31 cellular contexts compared by ENCODE assay signal in genomic region chrX:142204522-142205433, GRCh38. TPM values are rescaled to one million over a fixed set of nuclear protein-coding genes. Genes with fewer than 3 reads are reported as not detected.
"Had no signal": no experiment of that assay in that cellular context is flagged by ENCODE, and none has a peak within 500 bp of the region (broad histone marks: within the 10 kb centered on the region; RNA-seq: fewer than 3 reads in every experiment).

Gene MAGEC2, minus strand, starts transcription at chrX:142205290. Its CDS starts 1,303 bp downstream, at chrX:142203987.

- H3K27me3 ChIP-seq: ascending aorta, brain microvascular endothelial cell, foreskin keratinocyte, hepatocyte, neural progenitor cell, tibial nerve had no signal

- H3K27ac ChIP-seq: ascending aorta, brain microvascular endothelial cell, foreskin keratinocyte, hepatocyte, neural progenitor cell, tibial nerve, VCaP had no signal

- H3K4me1 ChIP-seq: ascending aorta, foreskin keratinocyte, neural progenitor cell, tibial nerve had no signal

- H3K9me3 ChIP-seq: ascending aorta, tibial nerve had no signal

- H3K9me3 Mint-ChIP-seq: activated CD4-positive, alpha-beta T cell treated with anti-CD3 and anti-CD28 coated beads, Interleukin-2, amount 10 ng/mL, durations not matched to agents 7 days and 5 days; activated CD8-positive, alpha-beta T cell treated with anti-CD3 and anti-CD28 coated beads for 36 hours; activated T-helper 17 cell treated with anti-CD3 and anti-CD28 coated beads, Interleukin-2, amount 50 U/mL, for 72 hours had no signal

- H3K4me3 ChIP-seq: ascending aorta, hepatocyte, lung, neural progenitor cell, tibial nerve had no signal

- H3K36me3 Mint-ChIP-seq: activated naive CD4-positive, alpha-beta T cell treated with anti-CD3 and anti-CD28 coated beads, Interleukin-2, amount 50 U/mL, for 72 hours; immature natural killer cell; naive thymus-derived CD8-positive, alpha-beta T cell; neural progenitor cell; stimulated activated effector memory CD8-positive, alpha-beta T cell treated with anti-CD3 and anti-CD28 coated beads, Interleukin-12 subunit alpha, Interleukin-12 subunit beta, amount 100 ng/mL, for 72 hours had no signal

- H3K4me1 Mint-ChIP-seq: activated CD4-positive, alpha-beta T cell treated with anti-CD3 and anti-CD28 coated beads, Interleukin-2, amount 10 ng/mL, durations not matched to agents 7 days and 5 days; activated T-helper 17 cell treated with anti-CD3 and anti-CD28 coated beads, Interleukin-2, amount 50 U/mL, for 72 hours; immature natural killer cell; naive thymus-derived CD8-positive, alpha-beta T cell; neural progenitor cell; stimulated activated effector memory CD8-positive, alpha-beta T cell treated with anti-CD3 and anti-CD28 coated beads, Interleukin-12 subunit alpha, Interleukin-12 subunit beta, amount 100 ng/mL, for 72 hours; stimulated activated naive CD8-positive, alpha-beta T cell treated with anti-CD3 and anti-CD28 coated beads, Interleukin-15, amount 100 ng/mL, for 72 hours had no signal

- H3K4me3 Mint-ChIP-seq: activated CD4-positive, alpha-beta T cell treated with anti-CD3 and anti-CD28 coated beads, Interleukin-2, amount 10 ng/mL, durations not matched to agents 7 days and 5 days; activated CD8-positive, alpha-beta T cell treated with anti-CD3 and anti-CD28 coated beads for 36 hours; activated T-helper 17 cell treated with anti-CD3 and anti-CD28 coated beads, Interleukin-2, amount 50 U/mL, for 72 hours; immature natural killer cell; naive thymus-derived CD8-positive, alpha-beta T cell; neural progenitor cell; stimulated activated effector memory CD8-positive, alpha-beta T cell treated with anti-CD3 and anti-CD28 coated beads, Interleukin-12 subunit alpha, Interleukin-12 subunit beta, amount 100 ng/mL, for 72 hours; stimulated activated naive CD8-positive, alpha-beta T cell treated with anti-CD3 and anti-CD28 coated beads, Interleukin-15, amount 100 ng/mL, for 72 hours had no signal

- H3K36me3 ChIP-seq: ascending aorta, brain microvascular endothelial cell, neural progenitor cell, tibial nerve had no signal

- H3K27ac Mint-ChIP-seq: activated CD4-positive, alpha-beta T cell treated with anti-CD3 and anti-CD28 coated beads, Interleukin-2, amount 10 ng/mL, durations not matched to agents 7 days and 5 days; activated CD8-positive, alpha-beta T cell treated with anti-CD3 and anti-CD28 coated beads for 36 hours; activated naive CD4-positive, alpha-beta T cell treated with anti-CD3 and anti-CD28 coated beads, Interleukin-2, amount 50 U/mL, for 72 hours; activated T-helper 17 cell treated with anti-CD3 and anti-CD28 coated beads, Interleukin-2, amount 50 U/mL, for 72 hours; immature natural killer cell; naive thymus-derived CD8-positive, alpha-beta T cell; neural progenitor cell; stimulated activated effector memory CD8-positive, alpha-beta T cell treated with anti-CD3 and anti-CD28 coated beads, Interleukin-12 subunit alpha, Interleukin-12 subunit beta, amount 100 ng/mL, for 72 hours; stimulated activated naive CD8-positive, alpha-beta T cell treated with anti-CD3 and anti-CD28 coated beads, Interleukin-15, amount 100 ng/mL, for 72 hours had no signal

- ATAC-seq: activated CD8-positive, alpha-beta T cell treated with anti-CD3 and anti-CD28 coated beads for 36 hours; activated naive CD4-positive, alpha-beta T cell treated with anti-CD3 and anti-CD28 coated beads, Interleukin-2, amount 50 U/mL, for 72 hours; activated T-helper 17 cell treated with anti-CD3 and anti-CD28 coated beads, Interleukin-2, amount 50 U/mL, for 72 hours; foreskin keratinocyte; left lobe of liver; naive thymus-derived CD8-positive, alpha-beta T cell; sciatic nerve; stimulated activated effector memory CD8-positive, alpha-beta T cell treated with anti-CD3 and anti-CD28 coated beads, Interleukin-12 subunit alpha, Interleukin-12 subunit beta, amount 100 ng/mL, for 72 hours; stimulated activated naive CD8-positive, alpha-beta T cell treated with anti-CD3 and anti-CD28 coated beads, Interleukin-15, amount 100 ng/mL, for 72 hours had no signal

- DNase-seq: activated CD4-positive, alpha-beta T cell treated with anti-CD3 and anti-CD28 coated beads, Interleukin-2, amount 10 ng/mL, durations not matched to agents 7 days and 5 days; activated CD4-positive, CD25-positive, alpha-beta regulatory T cell treated with anti-CD3 and anti-CD28 coated beads, Interleukin-2, amount 50 U/mL, for 72 hours; activated CD8-positive, alpha-beta T cell treated with anti-CD3 and anti-CD28 coated beads for 36 hours; brain microvascular endothelial cell; central memory CD4-positive, alpha-beta T cell; effector memory CD4-positive, alpha-beta T cell; foreskin keratinocyte; glutamatergic neuron; immature natural killer cell; naive thymus-derived CD8-positive, alpha-beta T cell; small intestine; stimulated activated CD4-positive, alpha-beta T cell treated with anti-CD3 and anti-CD28 coated beads, Interleukin-2, amount 100 ng/mL, for 24 hours; stimulated activated naive CD8-positive, alpha-beta T cell treated with anti-CD3 and anti-CD28 coated beads, Interleukin-15, amount 100 ng/mL, for 72 hours had no signal

- H3K27me3 Mint-ChIP-seq: activated CD4-positive, alpha-beta T cell treated with anti-CD3 and anti-CD28 coated beads, Interleukin-2, amount 10 ng/mL, durations not matched to agents 7 days and 5 days; activated CD8-positive, alpha-beta T cell treated with anti-CD3 and anti-CD28 coated beads for 36 hours; activated T-helper 17 cell treated with anti-CD3 and anti-CD28 coated beads, Interleukin-2, amount 50 U/mL, for 72 hours; naive thymus-derived CD8-positive, alpha-beta T cell; stimulated activated naive CD8-positive, alpha-beta T cell treated with anti-CD3 and anti-CD28 coated beads, Interleukin-15, amount 100 ng/mL, for 72 hours had no signal

RNA-seq across cellular contexts. Expression of gene MAGEC2, which starts in this region (rescaled TPM):
- total RNA-seq: activated CD4-positive, alpha-beta T cell treated with anti-CD3 and anti-CD28 coated beads, Interleukin-2, amount 10 ng/mL, durations not matched to agents 7 days and 5 days; activated CD8-positive, alpha-beta T cell treated with anti-CD3 and anti-CD28 coated beads for 36 hours; activated naive CD4-positive, alpha-beta T cell treated with anti-CD3 and anti-CD28 coated beads, Interleukin-2, amount 50 U/mL, for 72 hours; activated T-helper 17 cell treated with anti-CD3 and anti-CD28 coated beads, Interleukin-2, amount 50 U/mL, for 72 hours; ascending aorta; dermis microvascular lymphatic vessel endothelial cell; foreskin keratinocyte; hepatocyte; kidney epithelial cell; left lobe of liver; lung; naive thymus-derived CD8-positive, alpha-beta T cell; omental fat pad; posterior vena cava; renal cortical epithelial cell; sciatic nerve; tibial nerve; urinary bladder had no signal
- polyA plus RNA-seq: adipose tissue; foreskin keratinocyte; hepatocyte; immature natural killer cell; lung; naive thymus-derived CD8-positive, alpha-beta T cell; small intestine; urinary bladder had no signal
